Comparison of ENCODE assay signal across 20 cellular contexts in genomic region chr7:134819401-134819800, GRCh38. TPM values are rescaled to one million over a fixed set of nuclear protein-coding genes. Genes with fewer than 3 reads are reported as not detected.
DNase-seq lines count a peak whose midpoint lies in the region; ATAC-seq and TF ChIP-seq lines count a peak whose summit lies in the region.
"Had no signal": no experiment of that assay in that cellular context is flagged by ENCODE, and none has a peak within 500 bp of the region (broad histone marks: within the 10 kb centered on the region; RNA-seq: fewer than 3 reads in every experiment).

No MANE protein-coding gene starts in this region.

- no TSS peak for BruUV-seq in IMR-90 (replicated peaks; lab: Mats Ljungman, UMichigan)

- H4K8ac ChIP-seq in IMR-90 (ENCODE audit: low read depth in 2 of 2, low read length in 2 of 2), result no peak overlapping the region

- TF ChIP-seq POLR2A in IMR-90 (IDR thresholded peaks at IDR 0.05; ENCODE audit: low read depth, low read length), result no peak

- in situ Hi-C loops in IMR-90 (cut with MboI; ENCODE audit: low sequenced_read_pairs), result no loop called here

- intact Hi-C loops in IMR-90 (cut with micrococcal nuclease) (no loop called here), tibial artery (cut with DNase I; ENCODE audit: low total_unique reads) (no loop called here)

- DNase-seq in IMR-90 (no peak), fibroblast of villous mesenchyme (ENCODE audit: low read depth) (peak; percentile 98), osteocyte (ENCODE audit: extremely low spot score, unreplicated experiment) (no peak), tibial artery (no peak), NCI-H2107 treated with DMSO at 0.1 percent for 48 hours (lab: John Stamatoyannopoulos, UW; ENCODE audit: unreplicated experiment) (no peak), SK-N-DZ (ENCODE audit: low spot score) (no peak)
- DNase-seq: CD8-positive, alpha-beta memory T cell; DMS53; Kasumi-1; MG63; NCI-H1048; NCI-H1436 treated with DMSO at 0.1 percent for 48 hours; NCI-H2029; NCI-H2171; NCI-H526; PC-3; RPMI8226; SIG-M5 had no signal

- H4K5ac ChIP-seq in IMR-90 (ENCODE audit: low read depth, low read length), result no peak overlapping the region

- no peak overlapping the region for H3K4ac ChIP-seq in IMR-90 (ENCODE audit: low read depth, low read length)

- H3K36me3 Mint-ChIP-seq in osteocyte (ENCODE audit: unreplicated experiment), result peaks cover 68% of the 10 kb centered on the region
- H3K36me3 Mint-ChIP-seq: CD8-positive, alpha-beta memory T cell had no signal

- no peak overlapping the region for H3K9ac ChIP-seq in IMR-90 (ENCODE audit: low read depth, low read length)
- H3K9ac ChIP-seq: BLaER1 treated with 17β-estradiol and CSF1 and Interleukin-3, amounts not matched to agents 10 nM and 100 nM had no signal

- ATAC-seq in IMR-90 (ENCODE audit: low read depth) (no peak), esophagus mucosa (no peak)
- ATAC-seq: PC-3 had no signal

- no peak overlapping the region for H2AFZ ChIP-seq in IMR-90 (replicated peaks; ENCODE audit: low read length, poor library complexity)

- H3K4me1 ChIP-seq in IMR-90 (ENCODE audit: control insufficient read depth, insufficient read depth, low read length), result peaks cover 20% of the 10 kb centered on the region
- peaks cover 0 to 94% (median 33%) of the 10 kb centered on the region in 4 donors for H3K4me1 ChIP-seq in tibial artery

- H3K56ac ChIP-seq in IMR-90 (ENCODE audit: extremely low read depth, insufficient read depth, low read length), result no peak overlapping the region

- peaks cover 26% of the 10 kb centered on the region for H3K9me1 ChIP-seq in IMR-90 (ENCODE audit: insufficient read depth, low read length)

- dilution Hi-C loops in IMR-90 (cut with HindIII; ENCODE audit: low sequenced_read_pairs, unreplicated experiment), result no loop called here

- no peak for TF ChIP-seq RAD21 in IMR-90 (IDR thresholded peaks at IDR 0.05; ENCODE audit: low read length)

- H2AK9ac ChIP-seq in IMR-90 (replicated peaks; ENCODE audit: low read depth, low read length, poor library complexity), result no peak overlapping the region

- no peak overlapping the region for H3K27ac ChIP-seq in IMR-90 (ENCODE audit: insufficient read depth, low read length)
- H3K27ac ChIP-seq in tibial artery, result peak overlapping the region; percentile 83 to 89
- H3K27ac ChIP-seq: BLaER1 treated with 17β-estradiol and CSF1 and Interleukin-3, amounts not matched to agents 10 nM and 100 nM had no signal

- no peak overlapping the region for H3K4me2 ChIP-seq in IMR-90 (ENCODE audit: low read depth, low read length)
- H3K4me2 ChIP-seq: BLaER1 treated with 17β-estradiol and CSF1 and Interleukin-3, amounts not matched to agents 10 nM and 100 nM had no signal

- H3K14ac ChIP-seq in IMR-90 (replicated peaks; ENCODE audit: low read depth, low read length), result no peak overlapping the region

- POLR2A ChIA-PET in IMR-90 (lab: Charles Lee; ENCODE audit: unreplicated experiment), result no interaction called here

- H3K79me1 ChIP-seq in IMR-90 (ENCODE audit: low read depth in 1 of 2, low read length in 2 of 2), result peaks cover 24 to 66% of the 10 kb centered on the region in 2 experiments; a peak in 3 of 4 replicates

- H2BK15ac ChIP-seq in IMR-90 (ENCODE audit: low read depth, low read length), result no peak overlapping the region

- H3K18ac ChIP-seq in IMR-90 (ENCODE audit: low read depth, low read length), result no peak overlapping the region

- H3K36me3 ChIP-seq in IMR-90 (ENCODE audit: control insufficient read depth, insufficient read depth, low read length), result peaks cover 19% of the 10 kb centered on the region
- H3K36me3 ChIP-seq in tibial artery, result peaks cover 0 to 6% (median 0%) of the 10 kb centered on the region in 3 donors

- H3K27me3 Mint-ChIP-seq in osteocyte (ENCODE audit: unreplicated experiment), result no peaks in the 10 kb centered on the region

- no peak overlapping the region for H2BK20ac ChIP-seq in IMR-90 (ENCODE audit: low read depth, low read length)

- no peaks in the 10 kb centered on the region for H3K27me3 ChIP-seq in IMR-90 (ENCODE audit: control insufficient read depth, insufficient read depth, low read length)
- H3K27me3 ChIP-seq in tibial artery, result no peaks in the 10 kb centered on the region
- H3K27me3 ChIP-seq: BLaER1 treated with 17β-estradiol and CSF1 and Interleukin-3, amounts not matched to agents 10 nM and 100 nM; MG63 had no signal

- peaks cover 81% of the 10 kb centered on the region for H3K4me1 Mint-ChIP-seq in osteocyte (ENCODE audit: unreplicated experiment)
- H3K4me1 Mint-ChIP-seq: CD8-positive, alpha-beta memory T cell had no signal

- H3K4me3 Mint-ChIP-seq in osteocyte (ENCODE audit: unreplicated experiment), result no peak overlapping the region
- H3K4me3 Mint-ChIP-seq: CD8-positive, alpha-beta memory T cell had no signal

- no peak overlapping the region for H3K23ac ChIP-seq in IMR-90 (ENCODE audit: low read depth, low read length)

- CTCF ChIA-PET in IMR-90 (lab: Yijun Ruan, JAX), result no interaction called here

- no peak overlapping the region for H2AK5ac ChIP-seq in IMR-90 (ENCODE audit: low read depth, low read length)

- TF ChIP-seq CTCF in IMR-90 (conservative IDR thresholded peaks at IDR 0.05; ENCODE audit: low read depth, low read length), result no peak
- TF ChIP-seq CTCF in fibroblast of villous mesenchyme (IDR thresholded peaks at IDR 0.05; ENCODE audit: insufficient read depth, low read depth, low read length), result no peak
- no peak for TF ChIP-seq CTCF in osteocyte (IDR thresholded peaks at IDR 0.05)
- no peak for TF ChIP-seq CTCF in tibial artery (IDR thresholded peaks at IDR 0.05)

- H2BK120ac ChIP-seq in IMR-90 (ENCODE audit: low read depth, low read length), result no peak overlapping the region

- H3K9me3 ChIP-seq in IMR-90 (ENCODE audit: control insufficient read depth, insufficient read depth, low read length) (no peaks in the 10 kb centered on the region), tibial artery (no peaks in the 10 kb centered on the region)
- H3K9me3 ChIP-seq: MG63 had no signal

- H3K27ac Mint-ChIP-seq in osteocyte (ENCODE audit: unreplicated experiment), result peak overlapping the region; percentile 37
- H3K27ac Mint-ChIP-seq: CD8-positive, alpha-beta memory T cell had no signal

- no peaks in the 10 kb centered on the region for H3K9me3 Mint-ChIP-seq in osteocyte (ENCODE audit: unreplicated experiment)
- H3K9me3 Mint-ChIP-seq: CD8-positive, alpha-beta memory T cell had no signal

- H3K4me3 ChIP-seq in IMR-90 (ENCODE audit: insufficient read depth, low read depth, low read length), result no peak overlapping the region
- H3K4me3 ChIP-seq in fibroblast of villous mesenchyme (ENCODE audit: low read depth, low read length), result no peak overlapping the region
- no peak overlapping the region for H3K4me3 ChIP-seq in tibial artery
- H3K4me3 ChIP-seq: BLaER1 treated with 17β-estradiol and CSF1 and Interleukin-3, amounts not matched to agents 10 nM and 100 nM; MG63 had no signal

- peaks cover 76% of the 10 kb centered on the region for H4K20me1 ChIP-seq in IMR-90 (ENCODE audit: insufficient read depth, low read length)
- H4K20me1 ChIP-seq: BLaER1 treated with 17β-estradiol and CSF1 and Interleukin-3, amounts not matched to agents 10 nM and 100 nM had no signal

- H2BK5ac ChIP-seq in IMR-90 (ENCODE audit: low read depth, low read length, poor library complexity, severe bottlenecking), result peak overlapping the region; percentile 43

- no CpG with 5 or more reads among the region's 4 CpGs for WGBS in IMR-90 (ENCODE audit: extremely low coverage in 2 of 2, insufficient read length in 1 of 2), 2 experiments

- no peak overlapping the region for H4K91ac ChIP-seq in IMR-90 (ENCODE audit: insufficient read depth, low read depth, low read length)

TF ChIP-seq in IMR-90, 13 proteins besides CTCF, POLR2A, EP300 and RAD21:
- TF ChIP-seq RFX5 (IDR thresholded peaks at IDR 0.05; ENCODE audit: low read depth, low read length) (no peak), NFE2L2 (IDR thresholded peaks at IDR 0.05; ENCODE audit: low read depth, low read length) (no peak)

RNA-seq across cellular contexts. Expression of gene CALD1, which starts 40.0 kb away (rescaled TPM):
- total RNA-seq in IMR-90 (2012; rRNA removed), result 487 and 532 TPM in 2 replicates
- 375 and 382 TPM in 2 replicates for polyA plus RNA-seq in IMR-90 (2012; rRNA removed)
- 140 and 308 TPM in 2 replicates for polyA plus RNA-seq in IMR-90 (2012; cell fraction: cytosol; rRNA removed)
- 114 and 384 TPM in 2 replicates for polyA plus RNA-seq in IMR-90 (2012; cell fraction: nucleus; rRNA removed; ENCODE audit: low replicate concordance)
- total RNA-seq in fibroblast of villous mesenchyme, result 1,676 and 3,507 TPM in 2 replicates
- total RNA-seq in osteocyte, result 781 and 807 TPM in 2 replicates
- polyA plus RNA-seq in SK-N-DZ (2014; cell fraction: cytosol; rRNA removed), result 16.3 and 19.1 TPM in 2 replicates
- polyA plus RNA-seq in SK-N-DZ (2014; cell fraction: nucleus; rRNA removed), result 19.3 and 21.5 TPM in 2 replicates
- total RNA-seq in esophagus mucosa, result 46.1 TPM
- polyA plus RNA-seq: CD8-positive, alpha-beta memory T cell had no signal

Comparison
In these comparisons a context has a peak if more than half of its experiments do, and no peak if none do; other contexts are left out.
1. RNA of gene CALD1, which starts 40.0 kb away (total RNA-seq): 1,676 to 3,507 TPM in fibroblast of villous mesenchyme, 781 to 807 TPM in osteocyte and 487 to 532 TPM in IMR-90; 46.1 TPM in esophagus mucosa (single experiment); every median in the first group is over 10 times any median in the second.